11 cellular contexts compared by ENCODE assay signal in the genomic region with DNA sequence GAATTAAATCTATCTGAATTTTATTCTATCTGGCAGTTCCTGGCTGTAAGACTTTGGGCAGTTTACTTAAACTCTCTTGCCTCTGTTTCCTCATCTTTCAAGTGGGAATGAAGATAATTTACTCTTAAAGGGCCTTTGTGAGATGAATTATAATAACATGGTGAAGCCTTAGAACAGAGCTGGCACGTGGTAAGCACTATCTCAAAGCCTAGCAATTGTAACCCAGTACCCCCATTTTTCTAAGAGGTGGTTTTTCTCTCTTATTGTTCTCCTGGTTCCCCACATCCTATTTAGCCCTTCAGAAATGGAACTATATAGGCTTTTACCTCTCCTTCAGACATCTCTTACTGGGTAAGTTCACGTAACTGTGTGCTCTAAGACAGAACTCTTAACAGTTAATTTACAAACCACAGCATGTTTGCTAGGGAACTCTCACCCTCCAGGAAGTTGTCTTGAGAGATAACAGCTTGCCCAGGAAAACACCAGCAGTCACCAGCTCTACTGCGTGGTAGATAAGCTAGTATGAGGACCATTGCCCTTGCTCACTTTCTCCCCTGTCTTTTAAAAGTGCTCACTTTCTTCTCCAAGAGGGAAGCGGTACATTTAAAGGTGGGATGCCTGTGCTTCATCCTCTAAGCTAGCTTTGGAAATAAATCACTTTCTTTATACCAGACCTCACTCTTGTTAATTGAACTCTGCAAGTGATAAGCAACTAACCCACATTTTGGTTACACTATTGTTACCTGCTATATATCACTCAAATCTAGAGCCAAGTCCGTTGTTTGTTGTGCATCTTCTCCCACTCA. TPM values are rescaled to one million over a fixed set of nuclear protein-coding genes. Genes with fewer than 3 reads are reported as not detected.
A peak's percentile ranks its signal among the peaks of the same experiment; 100 is the strongest.
DNase-seq lines count a peak whose midpoint lies in the region; ATAC-seq and TF ChIP-seq lines count a peak whose summit lies in the region.
"Had no signal": no experiment of that assay in that cellular context is flagged by ENCODE, and none has a peak within 500 bp of the region (broad histone marks: within the 10 kb centered on the region; RNA-seq: fewer than 3 reads in every experiment).

No MANE protein-coding gene starts in this region.

- H3K9me3 ChIP-seq in CD8-positive, alpha-beta T cell (ENCODE audit: low read length), result no peaks in the 10 kb centered on the region
- H3K9me3 ChIP-seq in left lung, result no peaks in the 10 kb centered on the region

- peak in 4 of 7 experiments; percentile 8 to 59 (median 18) for DNase-seq in CD8-positive, alpha-beta T cell
- peak; percentile 95 for DNase-seq in Jurkat, Clone E6-1 (ENCODE audit: low read depth, low spot score)
- no peak for DNase-seq in left lung
- DNase-seq: C1 segment of cervical spinal cord had no signal

- no peak for TF ChIP-seq CTCF in CD8-positive, alpha-beta T cell (IDR thresholded peaks at IDR 0.05)
- no peak for TF ChIP-seq CTCF in left lung (IDR thresholded peaks at IDR 0.05)

- H3K4me3 ChIP-seq in CD8-positive, alpha-beta T cell (ENCODE audit: low read depth, low read length), result peak overlapping the region; percentile 31
- H3K4me3 ChIP-seq in Jurkat, Clone E6-1 (ENCODE audit: low read length), result peak overlapping the region; percentile 19
- no peak overlapping the region for H3K4me3 ChIP-seq in left lung

- ATAC-seq in CD8-positive, alpha-beta T cell, result peak; percentile 70
- peak; percentile 60 for ATAC-seq in left lung
- no peak for ATAC-seq in GM19035 (IDR thresholded peaks at IDR 0.05; ENCODE audit: unreplicated experiment)
- no peak for ATAC-seq in GM19328 (IDR thresholded peaks at IDR 0.05; ENCODE audit: unreplicated experiment)
- ATAC-seq in GM21528 (IDR thresholded peaks at IDR 0.05; ENCODE audit: low FRiP score, unreplicated experiment), result no peak
- ATAC-seq in HG03354 (IDR thresholded peaks at IDR 0.05; ENCODE audit: poor library complexity, severe bottlenecking, unreplicated experiment), result no peak

- H3K4me3 Mint-ChIP-seq in CD8-positive, alpha-beta T cell, result peak overlapping the region; percentile 74
- peak overlapping the region; percentile 75 for H3K4me3 Mint-ChIP-seq in activated naive CD4-positive, alpha-beta T cell treated with anti-CD3 and anti-CD28 coated beads, Interleukin-2, amount 50 U/mL, for 24 hours
- H3K4me3 Mint-ChIP-seq: memory B cell had no signal

- peaks cover 49% of the 10 kb centered on the region for H3K4me1 Mint-ChIP-seq in CD8-positive, alpha-beta T cell (ENCODE audit: low read depth)
- peaks cover 58% of the 10 kb centered on the region for H3K4me1 Mint-ChIP-seq in activated naive CD4-positive, alpha-beta T cell treated with anti-CD3 and anti-CD28 coated beads, Interleukin-2, amount 50 U/mL, for 24 hours
- H3K4me1 Mint-ChIP-seq: memory B cell had no signal

- peak overlapping the region; percentile 89 for H3K27ac Mint-ChIP-seq in CD8-positive, alpha-beta T cell
- peak overlapping the region; percentile 97 for H3K27ac Mint-ChIP-seq in activated naive CD4-positive, alpha-beta T cell treated with anti-CD3 and anti-CD28 coated beads, Interleukin-2, amount 50 U/mL, for 24 hours
- H3K27ac Mint-ChIP-seq: memory B cell had no signal

- H3K27ac ChIP-seq in CD8-positive, alpha-beta T cell (ENCODE audit: low read depth, low read length), result peak overlapping the region; percentile 31
- no peak overlapping the region for H3K27ac ChIP-seq in left lung
- H3K27ac ChIP-seq: epithelial cell of prostate had no signal

- peaks cover 29% of the 10 kb centered on the region for H3K4me1 ChIP-seq in CD8-positive, alpha-beta T cell (ENCODE audit: insufficient read depth, low read length)
- H3K4me1 ChIP-seq in left lung, result no peaks in the 10 kb centered on the region

- H3K27me3 Mint-ChIP-seq in CD8-positive, alpha-beta T cell (ENCODE audit: low read depth), result no peaks in the 10 kb centered on the region
- no peaks in the 10 kb centered on the region for H3K27me3 Mint-ChIP-seq in activated naive CD4-positive, alpha-beta T cell treated with anti-CD3 and anti-CD28 coated beads, Interleukin-2, amount 50 U/mL, for 24 hours

- H3K36me3 Mint-ChIP-seq in CD8-positive, alpha-beta T cell, result no peaks in the 10 kb centered on the region
- no peaks in the 10 kb centered on the region for H3K36me3 Mint-ChIP-seq in activated naive CD4-positive, alpha-beta T cell treated with anti-CD3 and anti-CD28 coated beads, Interleukin-2, amount 50 U/mL, for 24 hours
- H3K36me3 Mint-ChIP-seq: memory B cell had no signal

- no peaks in the 10 kb centered on the region for H3K27me3 ChIP-seq in CD8-positive, alpha-beta T cell (ENCODE audit: insufficient read depth, low read length)
- H3K27me3 ChIP-seq in left lung, result no peaks in the 10 kb centered on the region

- POLR2A ChIA-PET in CD8-positive, alpha-beta T cell (lab: Charles Lee), result interaction anchor here (0.6 to 1.4 kb wide), 7 partner anchors 9 to 1302 kb away, joined by 3 to 9 read pairs (median 3); partner anchors contain the start of genes CRBN, ITPR1 and TRNT1

- H3K36me3 ChIP-seq in CD8-positive, alpha-beta T cell (ENCODE audit: insufficient read depth, low read length), result no peaks in the 10 kb centered on the region
- H3K36me3 ChIP-seq in left lung, result no peaks in the 10 kb centered on the region

- intact Hi-C loops in CD8-positive, alpha-beta T cell (cut with DNase I, micrococcal nuclease), result loop anchor here in 1 of 2 experiments (1.0 to 5.0 kb wide), 2 partner anchors 13 to 605 kb away; partner anchors contain the start of genes CRBN and LRRN1
- intact Hi-C loops in left lung (cut with DNase I), result no loop called here

- no peaks in the 10 kb centered on the region for H3K9me3 Mint-ChIP-seq in CD8-positive, alpha-beta T cell
- H3K9me3 Mint-ChIP-seq in activated naive CD4-positive, alpha-beta T cell treated with anti-CD3 and anti-CD28 coated beads, Interleukin-2, amount 50 U/mL, for 24 hours, result no peaks in the 10 kb centered on the region

- CTCF ChIA-PET in CD8-positive, alpha-beta T cell (lab: Charles Lee), result interaction anchor here (1.1 to 5.8 kb wide), 4 partner anchors 9 to 1099 kb away, joined by 3 to 48 read pairs (median 12); partner anchors contain the start of gene CRBN

RNA-seq across cellular contexts. Expression of gene CRBN, which starts 12.4 kb away (rescaled TPM):
- total RNA-seq in CD8-positive, alpha-beta T cell, result 100 to 1,000 TPM; 143 to 144 TPM
- polyA plus RNA-seq in Jurkat, Clone E6-1 (2012; ENCODE audit: insufficient read depth, insufficient read length), result 48.8 TPM
- total RNA-seq in left lung, result 10 to 100 TPM; 34.4 to 34.8 TPM

Comparison
In these comparisons a context has a peak if more than half of its experiments do, and no peak if none do; other contexts are left out.
1. ATAC-seq: peak in CD8-positive, alpha-beta T cell (single experiment) and left lung (single experiment); none in GM19035 (single experiment), GM19328 (single experiment), GM21528 (single experiment) and HG03354 (single experiment).
2. DNase-seq: peak in CD8-positive, alpha-beta T cell (4 of 7) and Jurkat, Clone E6-1 (single experiment); none in left lung (0 of 2).
3. H3K4me3 ChIP-seq: peak in CD8-positive, alpha-beta T cell (single experiment) and Jurkat, Clone E6-1 (single experiment); none in left lung (0 of 2).
4. RNA of gene CRBN, which starts 12.4 kb away (total RNA-seq): 143 to 144 TPM in CD8-positive, alpha-beta T cell; 34.4 to 34.8 TPM in left lung; every median in the first group is over 4 times any median in the second.